ENCODE assay signal across 1 cellular context in genomic region chr6:147166360-147166944, GRCh38.
TF ChIP-seq lines count a peak whose summit lies in the region.

No MANE protein-coding gene starts in this region.

TF ChIP-seq in K562, 482 proteins besides CTCF, POLR2A, EP300 and RAD21 (continued from another document):
- TF ChIP-seq CHAMP1 (IDR thresholded peaks at IDR 0.05) (peak; percentile 99), DMBX1 (CRISPR knock-in tag; IDR thresholded peaks at IDR 0.05; ENCODE audit: borderline replicate concordance) (peak; percentile 63; the same call in 1 of the 2 replicates), POLR2AphosphoS5 (IDR thresholded peaks at IDR 0.05; ENCODE audit: control insufficient read depth, insufficient read depth, low read depth, low read length) (peak; percentile 75; the same call in 1 of the 2 replicates), MTA1 (IDR thresholded peaks at IDR 0.05; ENCODE audit: borderline replicate concordance) (peak; percentile 78), HDAC1 (IDR thresholded peaks at IDR 0.05) (peak in 1 of 2 experiments; percentile 86; a peak in 2 of 4 replicates), RFX1 (IDR thresholded peaks at IDR 0.05) (peak; percentile 33; the same call in 1 of the 2 replicates), ZBTB11 (CRISPR knock-in tag; IDR thresholded peaks at IDR 0.05) (peak in 1 of 3 experiments; percentile 67; a peak in 2 of 6 replicates), AFF1 (IDR thresholded peaks at IDR 0.05; ENCODE audit: low read depth in 1 of 2, partially characterized antibody in 2 of 2) (peak; percentile 20 to 85), ARNT (IDR thresholded peaks at IDR 0.05) (peak; percentile 74 to 92), ATF4 (CRISPR knock-in tag; IDR thresholded peaks at IDR 0.05) (0 out of 2 replicates have a peak, but pooled peaks have one; percentile 23), NFYB (IDR thresholded peaks at IDR 0.05; ENCODE audit: extremely low read depth, insufficient read length) (peak; percentile 76), TEAD1 (CRISPR knock-in tag; IDR thresholded peaks at IDR 0.05) (peak in 1 of 2 experiments; percentile 38; a peak in 1 of 4 replicates), CBFA2T2 (conservative IDR thresholded peaks at IDR 0.05) (peak; percentile 84), FOS (IDR thresholded peaks at IDR 0.05; ENCODE audit: extremely low read depth, insufficient read length) (peak; percentile 81), ZNF41 (CRISPR knock-in tag; conservative IDR thresholded peaks at IDR 0.05) (no peak; the same call in 1 of the 2 replicates), MYBL2 (IDR thresholded peaks at IDR 0.05; ENCODE audit: low read depth) (peak; percentile 89), MYBL2 (CRISPR knock-in tag; IDR thresholded peaks at IDR 0.05; ENCODE audit: borderline replicate concordance) (no peak), MAZ (CRISPR knock-in tag; conservative IDR thresholded peaks at IDR 0.05 in 1 of 2, IDR thresholded peaks at IDR 0.05 in 1 of 2) (peak in 1 of 2 experiments; percentile 40; a peak in 1 of 4 replicates), ESRRA (IDR thresholded peaks at IDR 0.05; ENCODE audit: borderline replicate concordance, low read depth) (0 out of 2 replicates have a peak, but pooled peaks have one; percentile 32), CBX1 (IDR thresholded peaks at IDR 0.05; ENCODE audit: low read depth) (peak; percentile 84; the same call in 1 of the 2 replicates), ZNF316 (IDR thresholded peaks at IDR 0.05) (no peak), CBFA2T3 (IDR thresholded peaks at IDR 0.05) (peak; percentile 93), JUN (IDR thresholded peaks at IDR 0.05; ENCODE audit: borderline replicate concordance, low read depth, low read length) (peak; percentile 60; the same call in 1 of the 2 replicates), JUN (CRISPR knock-in tag; IDR thresholded peaks at IDR 0.05; ENCODE audit: borderline replicate concordance) (no peak), ZFPM2 (CRISPR knock-in tag; IDR thresholded peaks at IDR 0.05) (no peak), FOXM1 (IDR thresholded peaks at IDR 0.05; ENCODE audit: low read depth) (peak; percentile 98), FOXM1 (CRISPR knock-in tag; IDR thresholded peaks at IDR 0.05; ENCODE audit: low read depth) (no peak), NUFIP1 (IDR thresholded peaks at IDR 0.05; ENCODE audit: partially characterized antibody) (no peak), MLLT1 (IDR thresholded peaks at IDR 0.05) (peak; percentile 45 to 86; a peak in 2 of 4 replicates), MYC (IDR thresholded peaks at IDR 0.05; ENCODE audit: low read depth, low read length) (peak; percentile 46; the same call in 1 of the 2 replicates), MYC (CRISPR knock-in tag; IDR thresholded peaks at IDR 0.05; ENCODE audit: borderline replicate concordance, low read depth) (no peak), NFRKB (IDR thresholded peaks at IDR 0.05; ENCODE audit: low read depth) (peak; percentile 43; the same call in 1 of the 2 replicates)
